In genomic region chr3:172272699-172273098, GRCh38 we compare ENCODE assay signal across 16 cellular contexts.
DNase-seq lines count a peak whose midpoint lies in the region; ATAC-seq lines count a peak whose summit lies in the region.
"Had no signal": no experiment of that assay in that cellular context is flagged by ENCODE, and none has a peak within 500 bp of the region (broad histone marks: within the 10 kb centered on the region; RNA-seq: fewer than 3 reads in every experiment).

No MANE protein-coding gene starts in this region.

- no peak for ATAC-seq in GM19324 (IDR thresholded peaks at IDR 0.05; ENCODE audit: low FRiP score, unreplicated experiment)
- ATAC-seq in HG03175 (IDR thresholded peaks at IDR 0.05; ENCODE audit: unreplicated experiment): no peak

- DNase-seq in AG20443 (ENCODE audit: low spot score) (peak; percentile 43), NCI-H82 treated with DMSO at 0.1 percent for 48 hours (lab: John Stamatoyannopoulos, UW; ENCODE audit: unreplicated experiment) (peak; percentile 28), fibroblast of gingiva (ENCODE audit: low read depth) (peak; percentile 68), myocyte (ENCODE audit: low read depth) (peak; percentile 49), NCI-H1436 (lab: John Stamatoyannopoulos, UW) (no peak)
- DNase-seq in stimulated activated CD4-positive, alpha-beta T cell treated with anti-CD3 and anti-CD28 coated beads, Interleukin-4, amount 100 ng/mL, for 24 hours: no peak
- DNase-seq: activated CD4-positive, alpha-beta T cell treated with anti-CD3 and anti-CD28 coated beads for 4 hours; activated naive CD4-positive, alpha-beta T cell treated with anti-CD3 and anti-CD28 coated beads for 36 hours; GF-D8; H7; MM.1S; NCI-H2029; stomach; T1000 had no signal

Comparison
In these comparisons a context has a peak if more than half of its experiments do, and no peak if none do; other contexts are left out.
1. DNase-seq: peak in AG20443 (single experiment), NCI-H82 treated with DMSO at 0.1 percent for 48 hours (single experiment), fibroblast of gingiva (single experiment) and myocyte (single experiment); none in NCI-H1436 (single experiment) and stimulated activated CD4-positive, alpha-beta T cell treated with anti-CD3 and anti-CD28 coated beads, Interleukin-4, amount 100 ng/mL, for 24 hours (single experiment).